17 cellular contexts compared by ENCODE assay signal in the genomic region with DNA sequence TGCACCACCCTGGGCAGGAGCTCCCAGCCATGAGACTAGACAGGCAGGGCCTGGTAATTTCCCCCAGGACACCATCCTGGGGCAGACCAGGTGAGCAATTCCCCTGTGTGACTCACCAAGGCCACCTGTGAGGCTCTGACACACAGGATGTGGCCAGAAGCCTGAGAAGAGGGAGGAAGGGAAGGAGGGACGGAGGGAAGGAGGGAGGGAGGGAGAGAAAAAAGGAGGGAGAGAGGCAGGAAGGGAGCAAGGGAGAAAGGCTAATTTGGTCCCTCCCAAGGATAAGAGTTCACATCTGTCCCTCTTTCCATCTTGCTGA. TPM values are rescaled to one million over a fixed set of nuclear protein-coding genes. Genes with fewer than 3 reads are reported as not detected.
DNase-seq lines count a peak whose midpoint lies in the region; FAIRE-seq and TF ChIP-seq lines count a peak whose summit lies in the region.
"Had no signal": no experiment of that assay in that cellular context is flagged by ENCODE, and none has a peak within 500 bp of the region (broad histone marks: within the 10 kb centered on the region; RNA-seq: fewer than 3 reads in every experiment).

No MANE protein-coding gene starts in this region.

- no peak overlapping the region for H3K4me2 ChIP-seq in astrocyte (ENCODE audit: low read length)

- peak; percentile 40 for DNase-seq in activated CD4-positive, alpha-beta memory T cell treated with anti-CD3 and anti-CD28 coated beads for 36 hours
- DNase-seq in activated CD4-positive, alpha-beta memory T cell treated with anti-CD3 and anti-CD28 coated beads, Interleukin-2, amount 10 ng/mL, durations not matched to agents 7 days and 5 days = no peak
- peak; percentile 19 for DNase-seq in HK-2 (ENCODE audit: unreplicated experiment)
- no peak for DNase-seq in astrocyte (ENCODE audit: low read depth)
- no peak for DNase-seq in neural crest cell (ENCODE audit: low read depth, low spot score)
- DNase-seq in COLO668 (lab: John Stamatoyannopoulos, UW; ENCODE audit: unreplicated experiment) = no peak
- no peak for DNase-seq in sigmoid colon
- no peak for DNase-seq in COLO829 (ENCODE audit: low spot score)
- DNase-seq: head of caudate nucleus, midbrain, NCI-H187 treated with DMSO at 0.1 percent for 48 hours, NCI-H510A had no signal

- peaks cover 26% of the 10 kb centered on the region for H3K4me1 ChIP-seq in astrocyte (ENCODE audit: insufficient read depth, low read length)
- H3K4me1 ChIP-seq in sigmoid colon = no peaks in the 10 kb centered on the region
- H3K4me1 ChIP-seq: tibial nerve had no signal

- intact Hi-C loops in activated CD4-positive, alpha-beta memory T cell treated with anti-CD3 and anti-CD28 coated beads for 36 hours (cut with micrococcal nuclease) = no loop called here
- intact Hi-C loops in sigmoid colon (cut with DNase I) = no loop called here

- H3K9ac ChIP-seq in astrocyte (ENCODE audit: low read length) = no peak overlapping the region

- H3K9me3 ChIP-seq in astrocyte (ENCODE audit: insufficient read depth, low read depth, low read length) = no peaks in the 10 kb centered on the region
- H3K9me3 ChIP-seq in sigmoid colon = no peaks in the 10 kb centered on the region
- H3K9me3 ChIP-seq: tibial nerve had no signal

- no peak for FAIRE-seq in astrocyte (lab: Jason Lieb, UNC)

- H3K4me3 Mint-ChIP-seq in activated CD4-positive, alpha-beta memory T cell treated with anti-CD3 and anti-CD28 coated beads for 36 hours = no peak overlapping the region
- no peak overlapping the region for H3K4me3 Mint-ChIP-seq in activated CD4-positive, alpha-beta memory T cell treated with anti-CD3 and anti-CD28 coated beads, Interleukin-2, amount 10 ng/mL, durations not matched to agents 7 days and 5 days
- H3K4me3 Mint-ChIP-seq in astrocyte (ENCODE audit: unreplicated experiment) = no peak overlapping the region
- no peak overlapping the region for H3K4me3 Mint-ChIP-seq in neural crest cell
- H3K4me3 Mint-ChIP-seq: stimulated activated memory B cell treated with anti-CD40 and anti-IgM and Interleukin-4, amounts not matched to agents 10 μg/mL and 1 μg/mL and 100 μg/mL, for 72 hours had no signal

- no peak overlapping the region for H3K4me3 ChIP-seq in astrocyte (ENCODE audit: insufficient read depth, low read depth, low read length)
- H3K4me3 ChIP-seq in sigmoid colon = no peak overlapping the region
- H3K4me3 ChIP-seq: tibial nerve had no signal

- no peak for TF ChIP-seq EP300 in sigmoid colon (IDR thresholded peaks at IDR 0.05)

- TF ChIP-seq CTCF in astrocyte (IDR thresholded peaks at IDR 0.05; ENCODE audit: insufficient read depth, low read depth, low read length) (no peak), neural crest cell (conservative IDR thresholded peaks at IDR 0.05) (no peak), sigmoid colon (IDR thresholded peaks at IDR 0.05) (no peak)

- no peaks in the 10 kb centered on the region for H3K27me3 ChIP-seq in astrocyte (ENCODE audit: insufficient read depth, low read length)
- H3K27me3 ChIP-seq in sigmoid colon = peaks cover 0 to 45% (median 0%) of the 10 kb centered on the region in 3 donors

- H3K27ac ChIP-seq in astrocyte (ENCODE audit: low read depth, low read length) (no peak overlapping the region), sigmoid colon (no peak overlapping the region)
- H3K27ac ChIP-seq: tibial nerve had no signal

- no peaks in the 10 kb centered on the region for H3K9me3 Mint-ChIP-seq in activated CD4-positive, alpha-beta memory T cell treated with anti-CD3 and anti-CD28 coated beads for 36 hours
- no peaks in the 10 kb centered on the region for H3K9me3 Mint-ChIP-seq in activated CD4-positive, alpha-beta memory T cell treated with anti-CD3 and anti-CD28 coated beads, Interleukin-2, amount 10 ng/mL, durations not matched to agents 7 days and 5 days
- H3K9me3 Mint-ChIP-seq in astrocyte (ENCODE audit: unreplicated experiment) (peaks cover 5% of the 10 kb centered on the region), neural crest cell (no peaks in the 10 kb centered on the region)
- H3K9me3 Mint-ChIP-seq: activated T-helper 2 cell treated with anti-CD3 and anti-CD28 coated beads, Interferon-gamma antibody, Interleukin-2, Interleukin-4, amounts not matched to agents 10 μg/mL and 5 μg/mL and 100 μg/mL, durations not matched to agents 14 hours and 24 hours and 36 hours had no signal

- H3K27me3 Mint-ChIP-seq in activated CD4-positive, alpha-beta memory T cell treated with anti-CD3 and anti-CD28 coated beads for 36 hours = no peaks in the 10 kb centered on the region
- no peaks in the 10 kb centered on the region for H3K27me3 Mint-ChIP-seq in activated CD4-positive, alpha-beta memory T cell treated with anti-CD3 and anti-CD28 coated beads, Interleukin-2, amount 10 ng/mL, durations not matched to agents 7 days and 5 days
- H3K27me3 Mint-ChIP-seq in astrocyte (ENCODE audit: low read depth, unreplicated experiment) (peaks cover 18% of the 10 kb centered on the region), neural crest cell (ENCODE audit: low read depth) (peaks cover 4% of the 10 kb centered on the region)

- no peaks in the 10 kb centered on the region for H4K20me1 ChIP-seq in astrocyte (ENCODE audit: insufficient read depth, low read length)

- 30 to 50% methylated on average over 1 of the region's 1 CpG for WGBS in sigmoid colon, 2 donors

- H3K27ac Mint-ChIP-seq in activated CD4-positive, alpha-beta memory T cell treated with anti-CD3 and anti-CD28 coated beads for 36 hours = no peak overlapping the region
- H3K27ac Mint-ChIP-seq in activated CD4-positive, alpha-beta memory T cell treated with anti-CD3 and anti-CD28 coated beads, Interleukin-2, amount 10 ng/mL, durations not matched to agents 7 days and 5 days = no peak overlapping the region
- H3K27ac Mint-ChIP-seq in astrocyte (ENCODE audit: unreplicated experiment) = peak overlapping the region; percentile 62
- H3K27ac Mint-ChIP-seq in neural crest cell (ENCODE audit: unreplicated experiment) = peak overlapping the region; percentile 62
- H3K27ac Mint-ChIP-seq: activated T-helper 2 cell treated with anti-CD3 and anti-CD28 coated beads, Interferon-gamma antibody, Interleukin-2, Interleukin-4, amounts not matched to agents 10 μg/mL and 5 μg/mL and 100 μg/mL, durations not matched to agents 14 hours and 24 hours and 36 hours; stimulated activated memory B cell treated with anti-CD40 and anti-IgM and Interleukin-4, amounts not matched to agents 10 μg/mL and 1 μg/mL and 100 μg/mL, for 72 hours had no signal

- H3K36me3 Mint-ChIP-seq in activated CD4-positive, alpha-beta memory T cell treated with anti-CD3 and anti-CD28 coated beads for 36 hours = no peaks in the 10 kb centered on the region
- no peaks in the 10 kb centered on the region for H3K36me3 Mint-ChIP-seq in activated CD4-positive, alpha-beta memory T cell treated with anti-CD3 and anti-CD28 coated beads, Interleukin-2, amount 10 ng/mL, durations not matched to agents 7 days and 5 days (ENCODE audit: low read depth)
- no peaks in the 10 kb centered on the region for H3K36me3 Mint-ChIP-seq in astrocyte (ENCODE audit: low read depth, unreplicated experiment)
- H3K36me3 Mint-ChIP-seq in neural crest cell (ENCODE audit: low read depth) = peaks cover 1% of the 10 kb centered on the region
- H3K36me3 Mint-ChIP-seq: stimulated activated memory B cell treated with anti-CD40 and anti-IgM and Interleukin-4, amounts not matched to agents 10 μg/mL and 1 μg/mL and 100 μg/mL, for 72 hours had no signal

- CTCF ChIA-PET in activated CD4-positive, alpha-beta memory T cell treated with anti-CD3 and anti-CD28 coated beads for 36 hours (lab: Charles Lee) = no interaction called here
- CTCF ChIA-PET in activated CD4-positive, alpha-beta memory T cell treated with anti-CD3 and anti-CD28 coated beads, Interleukin-2, amount 10 ng/mL, durations not matched to agents 7 days and 5 days (lab: Charles Lee) = no interaction called here

- peaks cover 25% of the 10 kb centered on the region for H3K4me1 Mint-ChIP-seq in activated CD4-positive, alpha-beta memory T cell treated with anti-CD3 and anti-CD28 coated beads for 36 hours (ENCODE audit: low read depth)
- peaks cover 5% of the 10 kb centered on the region for H3K4me1 Mint-ChIP-seq in activated CD4-positive, alpha-beta memory T cell treated with anti-CD3 and anti-CD28 coated beads, Interleukin-2, amount 10 ng/mL, durations not matched to agents 7 days and 5 days
- H3K4me1 Mint-ChIP-seq in astrocyte (ENCODE audit: low read depth, unreplicated experiment) (peaks cover 20% of the 10 kb centered on the region), neural crest cell (peaks cover 8% of the 10 kb centered on the region)
- H3K4me1 Mint-ChIP-seq: stimulated activated memory B cell treated with anti-CD40 and anti-IgM and Interleukin-4, amounts not matched to agents 10 μg/mL and 1 μg/mL and 100 μg/mL, for 72 hours had no signal

- POLR2A ChIA-PET in activated CD4-positive, alpha-beta memory T cell treated with anti-CD3 and anti-CD28 coated beads for 36 hours (lab: Charles Lee) = no interaction called here
- POLR2A ChIA-PET in activated CD4-positive, alpha-beta memory T cell treated with anti-CD3 and anti-CD28 coated beads, Interleukin-2, amount 10 ng/mL, durations not matched to agents 7 days and 5 days (lab: Charles Lee) = no interaction called here

- H3K36me3 ChIP-seq in astrocyte (ENCODE audit: insufficient read depth, low read length) = no peaks in the 10 kb centered on the region
- H3K36me3 ChIP-seq in sigmoid colon = no peaks in the 10 kb centered on the region
- H3K36me3 ChIP-seq: tibial nerve had no signal

- TF ChIP-seq POLR2A in sigmoid colon (IDR thresholded peaks at IDR 0.05) = no peak

- no peaks in the 10 kb centered on the region for H3K79me2 ChIP-seq in astrocyte (ENCODE audit: insufficient read depth, low read length)

- peak overlapping the region; percentile 17 for H2AFZ ChIP-seq in astrocyte (ENCODE audit: low read depth, low read length)

RNA-seq across cellular contexts. Expression of a gene that starts 25.9 kb away (rescaled TPM):
- under 1 TPM; 0.29 to 0.33 TPM for total RNA-seq in activated CD4-positive, alpha-beta memory T cell treated with anti-CD3 and anti-CD28 coated beads for 36 hours
- under 1 TPM in 1 of 2 experiments, not detected in 1; 0.13 TPM for total RNA-seq in activated CD4-positive, alpha-beta memory T cell treated with anti-CD3 and anti-CD28 coated beads, Interleukin-2, amount 10 ng/mL, durations not matched to agents 7 days and 5 days
- 0.46 and 1.7 TPM in 2 replicates for total RNA-seq in astrocyte
- total RNA-seq in neural crest cell = 8.4 and 9.8 TPM in 2 replicates
- not detected for total RNA-seq in sigmoid colon
- polyA plus RNA-seq in sigmoid colon = under 1 TPM in 1 of 3 donors, not detected in 2; 0.03 TPM
- total RNA-seq: A673; activated T-helper 2 cell treated with anti-CD3 and anti-CD28 coated beads, Interferon-gamma antibody, Interleukin-2, Interleukin-4, amounts not matched to agents 10 μg/mL and 5 μg/mL and 100 μg/mL, durations not matched to agents 14 hours and 24 hours and 36 hours; sciatic nerve had no signal

Comparison
In these comparisons a context has a peak if more than half of its experiments do, and no peak if none do; other contexts are left out.
1. DNase-seq: peak in activated CD4-positive, alpha-beta memory T cell treated with anti-CD3 and anti-CD28 coated beads for 36 hours (single experiment) and HK-2 (single experiment); none in activated CD4-positive, alpha-beta memory T cell treated with anti-CD3 and anti-CD28 coated beads, Interleukin-2, amount 10 ng/mL, durations not matched to agents 7 days and 5 days (single experiment), astrocyte (single experiment), neural crest cell (single experiment), COLO668 (single experiment), sigmoid colon (single experiment) and COLO829 (single experiment).
2. H3K27ac Mint-ChIP-seq: peak in astrocyte (single experiment) and neural crest cell (single experiment); none in activated CD4-positive, alpha-beta memory T cell treated with anti-CD3 and anti-CD28 coated beads for 36 hours (single experiment) and activated CD4-positive, alpha-beta memory T cell treated with anti-CD3 and anti-CD28 coated beads, Interleukin-2, amount 10 ng/mL, durations not matched to agents 7 days and 5 days (single experiment).